ENCODE assay signal across 10 cellular contexts in genomic region chr22:38219644-38220043, GRCh38. TPM values are rescaled to one million over a fixed set of nuclear protein-coding genes. Genes with fewer than 3 reads are reported as not detected.
A peak's percentile ranks its signal among the peaks of the same experiment; 100 is the strongest.
DNase-seq lines count a peak whose midpoint lies in the region; TF ChIP-seq lines count a peak whose summit lies in the region.
"Had no signal": no experiment of that assay in that cellular context is flagged by ENCODE, and none has a peak within 500 bp of the region (broad histone marks: within the 10 kb centered on the region; RNA-seq: fewer than 3 reads in every experiment).

No MANE protein-coding gene starts in this region.

- H3K27me3 ChIP-seq in AG04450 (ENCODE audit: control insufficient read depth, insufficient read depth, low read length) = no peaks in the 10 kb centered on the region
- H3K27me3 ChIP-seq in endodermal cell (ENCODE audit: control insufficient read depth, insufficient read depth, low read length, poor library complexity, severe bottlenecking) = no peaks in the 10 kb centered on the region
- no peaks in the 10 kb centered on the region for H3K27me3 ChIP-seq in ovary
- H3K27me3 ChIP-seq in HAP-1 (ENCODE audit: low read depth) = no peaks in the 10 kb centered on the region

- DNase-seq in AG04450 (ENCODE audit: low read depth, low spot score) = no peak
- peak; percentile 80 for DNase-seq in NCI-H82 (lab: John Stamatoyannopoulos, UW)
- DNase-seq in endodermal cell = peak; percentile 64
- peak in 1 of 5 donors; percentile 39 for DNase-seq in ovary
- DNase-seq in amniotic stem cell (lab: John Stamatoyannopoulos, UW) = no peak
- DNase-seq in stimulated activated naive CD4-positive, alpha-beta T cell (lab: John Stamatoyannopoulos, UW) = no peak
- no peak for DNase-seq in activated CD4-positive, alpha-beta T cell treated with anti-CD3 and anti-CD28 coated beads, Interleukin-2, amount 50 U/mL, for 1 hour
- no peak for DNase-seq in HAP-1 (ENCODE audit: low spot score in 2 of 2)
- DNase-seq: activated CD8-positive, alpha-beta memory T cell treated with anti-CD3 and anti-CD28 coated beads, Interleukin-2, amount 50 U/mL, for 48 hours; NCI-H526 treated with DMSO at 0.1 percent for 48 hours had no signal

- H3K9me3 Mint-ChIP-seq in endodermal cell = no peaks in the 10 kb centered on the region

- peaks cover 26% of the 10 kb centered on the region for H3K36me3 Mint-ChIP-seq in endodermal cell (ENCODE audit: low read depth)

- peaks cover 5% of the 10 kb centered on the region for H3K27me3 Mint-ChIP-seq in endodermal cell (ENCODE audit: insufficient read depth)

- POLR2A ChIA-PET in AG04450 (lab: Yijun Ruan, JAX) = interaction anchor here (2.5 kb wide), 1 partner anchor 18 kb away, joined by 12 read pairs; the partner anchor contains the start of gene MAFF

- H3K27ac ChIP-seq in AG04450 (ENCODE audit: low read depth, low read length) (peak overlapping the region; percentile 68), endodermal cell (ENCODE audit: low read depth, low read length) (peak overlapping the region; percentile 49), ovary (peak overlapping the region; percentile 54 to 92)

- TF ChIP-seq EP300 in ovary (IDR thresholded peaks at IDR 0.05) = no peak

- no peak overlapping the region for H3K4me3 ChIP-seq in AG04450 (ENCODE audit: low read depth, low read length)
- no peak overlapping the region for H3K4me3 ChIP-seq in endodermal cell (ENCODE audit: low read length)
- H3K4me3 ChIP-seq in ovary = no peak overlapping the region
- H3K4me3 ChIP-seq in HAP-1 = no peak overlapping the region

- H3K9ac ChIP-seq in endodermal cell (ENCODE audit: extremely low read depth, low read length, poor library complexity, severe bottlenecking) = no peak overlapping the region

- H3K4me1 Mint-ChIP-seq in endodermal cell = peaks cover 16% of the 10 kb centered on the region

- H3K9me3 ChIP-seq in AG04450 (ENCODE audit: control insufficient read depth, insufficient read depth, low read length) = no peaks in the 10 kb centered on the region; the same call in 1 of the 2 replicates
- no peaks in the 10 kb centered on the region for H3K9me3 ChIP-seq in endodermal cell (ENCODE audit: control insufficient read depth, low read length)
- no peaks in the 10 kb centered on the region for H3K9me3 ChIP-seq in ovary
- H3K9me3 ChIP-seq in HAP-1 = no peaks in the 10 kb centered on the region

- H3K36me3 ChIP-seq in endodermal cell (ENCODE audit: control insufficient read depth, insufficient read depth, low read length) (peaks cover 4% of the 10 kb centered on the region), ovary (no peaks in the 10 kb centered on the region), HAP-1 (replicated peaks) (peaks cover 8% of the 10 kb centered on the region)

- peak overlapping the region; percentile 91 for H3K27ac Mint-ChIP-seq in endodermal cell

- H3K4me1 ChIP-seq in endodermal cell (ENCODE audit: control insufficient read depth, insufficient read depth, low read length) = peaks cover 9% of the 10 kb centered on the region
- peaks cover 9% of the 10 kb centered on the region for H3K4me1 ChIP-seq in ovary (ENCODE audit: insufficient read depth)
- no peaks in the 10 kb centered on the region for H3K4me1 ChIP-seq in HAP-1

- CTCF ChIA-PET in AG04450 (lab: Charles Lee) = no interaction called here

- in situ Hi-C loops in HAP-1 (cut with MboI; ENCODE audit: low sequenced_read_pairs) = no loop called here

- TF ChIP-seq CTCF in AG04450 (IDR thresholded peaks at IDR 0.05; ENCODE audit: low read depth, low read length) = no peak
- TF ChIP-seq CTCF in endodermal cell (conservative IDR thresholded peaks at IDR 0.05) = no peak
- TF ChIP-seq CTCF in ovary (IDR thresholded peaks at IDR 0.05) = no peak

- WGBS in endodermal cell (ENCODE audit: insufficient coverage in 1 of 2, insufficient read length in 1 of 2), 2 experiments = 84% methylated on average over 5 to 10 of the region's 10 CpGs
- 64 to 71% (median 69%) methylated on average over 10 of the region's 10 CpGs for WGBS in ovary, 3 donors

- H3K4me3 Mint-ChIP-seq in endodermal cell = no peak overlapping the region

- no peak for TF ChIP-seq POLR2A in ovary (IDR thresholded peaks at IDR 0.05)

- intact Hi-C loops in ovary (cut with DNase I) = no loop called here

RNA-seq across cellular contexts. Expression of gene MAFF, which starts 17.9 kb away (rescaled TPM):
- polyA plus RNA-seq in AG04450 (2011; rRNA removed) (8.3 and 12.2 TPM in 2 replicates), ovary (10 to 100 TPM; 13.3 to 25.2 TPM)
- 5.2 and 5.3 TPM in 2 replicates for polyA minus RNA-seq in AG04450 (2011; rRNA and poly(A)+ RNA removed)
- total RNA-seq in endodermal cell (1 to 10 TPM; 4.7 to 5.5 TPM), ovary (100 to 1,000 TPM in 1 of 7 donors, 10 to 100 TPM in 6; 15.0 to 153 (median 19.4) TPM)
- polyA plus RNA-seq in endodermal cell (2013, experiment 1 of 2) = 6.1 TPM
- 5.5 TPM for polyA plus RNA-seq in endodermal cell (2013, experiment 2 of 2)

RNA-seq across cellular contexts. Expression of gene PLA2G6, which starts 38.0 kb away (rescaled TPM):
- polyA plus RNA-seq in AG04450 (2011; rRNA removed) = 5.0 and 7.8 TPM in 2 replicates
- polyA minus RNA-seq in AG04450 (2011; rRNA and poly(A)+ RNA removed) = 18.2 and 20.5 TPM in 2 replicates
- total RNA-seq in endodermal cell = 10 to 100 TPM; 60.6 to 60.7 TPM
- polyA plus RNA-seq in endodermal cell (2013, experiment 1 of 2) = 31.7 TPM
- 25.3 TPM for polyA plus RNA-seq in endodermal cell (2013, experiment 2 of 2)
- total RNA-seq in ovary = 10 to 100 TPM; 22.5 to 60.5 (median 39.4) TPM
- 10 to 100 TPM; 16.4 to 68.4 TPM for polyA plus RNA-seq in ovary

RNA-seq across cellular contexts. Expression of gene TMEM184B, which starts 53.2 kb away (rescaled TPM):
- polyA plus RNA-seq in AG04450 (2011; rRNA removed) (36.8 and 37.2 TPM in 2 replicates), ovary (10 to 100 TPM; 15.3 to 30.3 TPM)
- polyA minus RNA-seq in AG04450 (2011; rRNA and poly(A)+ RNA removed) = 33.8 and 40.5 TPM in 2 replicates
- total RNA-seq in endodermal cell (10 to 100 TPM; 55.4 to 57.6 TPM), ovary (10 to 100 TPM; 24.9 to 48.3 (median 38.6) TPM)
- polyA plus RNA-seq in endodermal cell (2013, experiment 1 of 2) = 56.1 TPM
- 47.2 TPM for polyA plus RNA-seq in endodermal cell (2013, experiment 2 of 2)

Comparison
In these comparisons a context has a peak if more than half of its experiments do, and no peak if none do; other contexts are left out.
1. DNase-seq: peak in NCI-H82 (single experiment) and endodermal cell (single experiment); none in AG04450 (single experiment), amniotic stem cell (single experiment), stimulated activated naive CD4-positive, alpha-beta T cell (0 of 6), activated CD4-positive, alpha-beta T cell treated with anti-CD3 and anti-CD28 coated beads, Interleukin-2, amount 50 U/mL, for 1 hour (single experiment) and HAP-1 (0 of 2).
2. Peak in every context shown above with its lines, with median percentiles within 50 percentile points of each other: H3K27ac ChIP-seq.